Comparison of ENCODE assay signal across 1 cellular context in the genomic region with DNA sequence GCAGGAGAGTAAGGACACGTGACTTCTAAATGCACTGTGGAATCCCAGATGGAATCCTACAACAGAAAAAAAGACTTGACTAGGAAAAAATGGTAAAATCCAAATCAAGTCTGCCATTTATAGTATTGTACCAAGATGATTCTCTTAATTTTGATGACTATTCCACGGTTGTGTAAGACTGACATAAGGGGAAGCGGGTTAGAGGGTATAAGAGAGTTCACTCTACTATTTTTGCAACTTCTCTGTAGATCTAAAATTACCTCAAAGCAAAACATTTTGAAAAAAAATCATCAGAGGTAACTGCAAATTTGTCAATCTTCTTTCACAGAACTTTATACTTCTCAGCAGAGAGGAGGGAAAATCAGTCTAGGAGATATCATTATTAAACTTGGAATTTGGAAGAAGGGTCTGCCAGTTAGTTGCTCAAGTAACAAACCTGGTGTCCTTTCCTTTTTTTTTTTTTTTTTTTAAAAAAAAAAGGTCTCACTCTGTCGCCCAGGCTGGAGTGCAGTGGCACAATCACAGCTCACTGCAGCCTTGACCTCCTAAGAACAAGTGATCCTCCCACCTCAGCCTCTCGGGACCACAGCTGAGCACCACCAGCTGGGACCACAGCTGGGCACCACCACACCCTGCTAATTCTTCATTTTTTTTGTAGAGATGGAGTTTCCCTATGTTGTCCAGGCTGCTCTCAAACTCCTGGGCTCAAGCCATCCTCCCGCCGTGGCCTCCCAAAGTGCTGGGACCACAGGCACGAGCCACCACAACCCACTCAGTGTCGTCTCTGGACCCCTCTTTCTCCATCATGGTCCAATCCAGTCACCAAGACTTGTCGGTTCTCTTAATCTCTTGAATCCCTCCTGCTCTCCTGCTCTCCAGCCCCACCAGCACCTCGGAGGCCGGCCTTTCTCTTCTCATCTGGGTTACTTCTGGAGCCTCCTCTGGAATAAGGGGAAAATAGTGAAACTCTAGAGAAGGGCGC.
TF ChIP-seq lines count a peak whose summit lies in the region.

No MANE protein-coding gene starts in this region.

TF ChIP-seq in H1, 55 proteins besides CTCF, POLR2A, EP300 and RAD21:
- TF ChIP-seq SP4 (IDR thresholded peaks at IDR 0.05; ENCODE audit: low read length) (no peak), RNF2 (IDR thresholded peaks at IDR 0.05; ENCODE audit: borderline replicate concordance, low read depth, low read length, missing control alignments, poor library complexity, severe bottlenecking) (no peak), EGR1 (IDR thresholded peaks at IDR 0.05; ENCODE audit: borderline replicate concordance, low read depth, low read length) (no peak), RFX5 (IDR thresholded peaks at IDR 0.05; ENCODE audit: borderline replicate concordance, low read depth, low read length) (no peak), POU5F1 (IDR thresholded peaks at IDR 0.05; ENCODE audit: low read depth, low read length) (no peak), ASH2L (IDR thresholded peaks at IDR 0.05; ENCODE audit: low read length) (no peak), CEBPB (IDR thresholded peaks at IDR 0.05; ENCODE audit: low read depth, low read length) (no peak), TCF12 (IDR thresholded peaks at IDR 0.05; ENCODE audit: low read depth, low read length) (no peak), BCL11A (IDR thresholded peaks at IDR 0.05; ENCODE audit: low read depth in 2 of 2, low read length in 2 of 2) (no peak), CTBP2 (IDR thresholded peaks at IDR 0.05; ENCODE audit: borderline replicate concordance, insufficient read depth, insufficient read length, low read length) (no peak), BRCA1 (IDR thresholded peaks at IDR 0.05; ENCODE audit: low read depth, low read length) (no peak), RXRA (IDR thresholded peaks at IDR 0.05; ENCODE audit: insufficient read depth, low read depth, low read length) (no peak), SRF (IDR thresholded peaks at IDR 0.05; ENCODE audit: low read depth, low read length) (no peak), SAP30 (IDR thresholded peaks at IDR 0.05; ENCODE audit: insufficient read depth, insufficient replicate concordance, low read length) (no peak), TEAD4 (IDR thresholded peaks at IDR 0.05; ENCODE audit: low read depth, low read length) (no peak), KDM1A (IDR thresholded peaks at IDR 0.05; ENCODE audit: borderline replicate concordance, low read length) (no peak), PHF8 (conservative IDR thresholded peaks at IDR 0.05; ENCODE audit: low read depth, low read length) (no peak), TAF1 (IDR thresholded peaks at IDR 0.05; ENCODE audit: low read depth, low read length) (no peak)
- TF ChIP-seq, protein P1, sequence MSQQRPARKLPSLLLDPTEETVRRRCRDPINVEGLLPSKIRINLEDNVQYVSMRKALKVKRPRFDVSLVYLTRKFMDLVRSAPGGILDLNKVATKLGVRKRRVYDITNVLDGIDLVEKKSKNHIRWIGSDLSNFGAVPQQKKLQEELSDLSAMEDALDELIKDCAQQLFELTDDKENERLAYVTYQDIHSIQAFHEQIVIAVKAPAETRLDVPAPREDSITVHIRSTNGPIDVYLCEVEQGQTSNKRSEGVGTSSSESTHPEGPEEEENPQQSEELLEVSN (IDR thresholded peaks at IDR 0.05), result no peak
- TF ChIP-seq, protein P2, sequence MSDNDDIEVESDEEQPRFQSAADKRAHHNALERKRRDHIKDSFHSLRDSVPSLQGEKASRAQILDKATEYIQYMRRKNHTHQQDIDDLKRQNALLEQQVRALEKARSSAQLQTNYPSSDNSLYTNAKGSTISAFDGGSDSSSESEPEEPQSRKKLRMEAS (IDR thresholded peaks at IDR 0.05), result no peak
TF ChIP-seq in H1: peak in this region for 0.
